ENCODE assay signal across 8 cellular contexts in the genomic region with DNA sequence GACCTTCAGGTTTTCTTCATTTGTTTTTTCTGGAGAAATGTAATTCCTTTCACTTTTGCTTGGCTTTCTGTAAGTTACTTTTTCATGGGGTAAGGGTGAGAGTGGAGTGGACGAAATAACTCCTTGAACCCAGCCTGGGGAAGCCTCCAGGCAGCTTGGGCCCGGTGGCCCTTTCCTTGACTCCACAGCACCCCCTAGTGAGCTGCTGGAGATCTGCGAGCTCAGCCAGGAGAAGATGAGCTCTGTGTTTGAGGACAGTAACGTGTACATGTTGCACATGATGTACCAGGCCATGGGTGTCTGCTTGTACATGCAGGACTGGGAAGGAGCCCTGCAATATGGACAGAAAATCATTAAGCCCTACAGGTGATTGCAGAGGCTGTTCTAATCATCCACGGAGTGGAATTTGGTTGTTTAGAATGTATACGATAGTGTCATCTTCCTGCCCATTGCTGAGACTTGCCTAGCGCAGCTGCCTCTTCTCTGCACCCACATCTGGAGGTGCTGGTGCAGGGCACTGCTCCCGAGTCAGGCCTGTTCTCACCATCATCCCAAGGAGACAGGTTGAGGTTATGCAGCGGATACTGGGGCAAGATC. TPM values are rescaled to one million over a fixed set of nuclear protein-coding genes. Genes with fewer than 3 reads are reported as not detected.
DNase-seq lines count a peak whose midpoint lies in the region; ATAC-seq and TF ChIP-seq lines count a peak whose summit lies in the region.

No MANE protein-coding gene starts in this region.

- no peak overlapping the region for H3K23ac ChIP-seq in mesendoderm (ENCODE audit: low read length)

- intact Hi-C loops in CD4-positive, alpha-beta memory T cell (cut with micrococcal nuclease) = loop anchor here (1.0 to 2.0 kb wide), 2 partner anchors 297 to 1194 kb away; no protein-coding TSS in a partner anchor

- no peak overlapping the region for H2BK5ac ChIP-seq in mesendoderm (ENCODE audit: low read length)

- H2BK15ac ChIP-seq in mesendoderm (replicated peaks; ENCODE audit: low read depth) = no peak overlapping the region

- H3K36me3 Mint-ChIP-seq in CD4-positive, alpha-beta memory T cell = peaks cover 38 to 60% of the 10 kb centered on the region in 2 donors
- peaks cover 12% of the 10 kb centered on the region for H3K36me3 Mint-ChIP-seq in chondrocyte (ENCODE audit: low read depth)
- peaks cover 20% of the 10 kb centered on the region for H3K36me3 Mint-ChIP-seq in stimulated activated naive CD8-positive, alpha-beta T cell treated with anti-CD3 and anti-CD28 coated beads, Interleukin-15, Interleukin-2, amounts not matched to agents 100 ng/mL and 50 ng/mL, for 24 hours (ENCODE audit: low read depth)

- no peak overlapping the region for H4K8ac ChIP-seq in mesendoderm (ENCODE audit: low read depth, low read length)

- H3K9me3 Mint-ChIP-seq in CD4-positive, alpha-beta memory T cell = no peaks in the 10 kb centered on the region
- no peaks in the 10 kb centered on the region for H3K9me3 Mint-ChIP-seq in chondrocyte (ENCODE audit: low read depth)
- no peaks in the 10 kb centered on the region for H3K9me3 Mint-ChIP-seq in stimulated activated naive CD8-positive, alpha-beta T cell treated with anti-CD3 and anti-CD28 coated beads, Interleukin-15, Interleukin-2, amounts not matched to agents 100 ng/mL and 50 ng/mL, for 24 hours

- WGBS in mesendoderm (ENCODE audit: extremely low coverage, insufficient coverage, low lambda C conversion rate) = no CpG with 5 or more reads among the region's 9 CpGs

- peak overlapping the region in 2 of 7 donors; percentile 44 to 84 for H3K27ac Mint-ChIP-seq in CD4-positive, alpha-beta memory T cell
- peak overlapping the region; percentile 77 for H3K27ac Mint-ChIP-seq in chondrocyte (ENCODE audit: unreplicated experiment)
- peak overlapping the region; percentile 50 for H3K27ac Mint-ChIP-seq in stimulated activated naive CD8-positive, alpha-beta T cell treated with anti-CD3 and anti-CD28 coated beads, Interleukin-15, Interleukin-2, amounts not matched to agents 100 ng/mL and 50 ng/mL, for 24 hours

- POLR2A ChIA-PET in CD4-positive, alpha-beta memory T cell (lab: Charles Lee; ENCODE audit: partially characterized antibody) = interaction anchor here (0.8 kb wide), 2 partner anchors 17 to 70 kb away, joined by 3 read pairs; no protein-coding TSS in a partner anchor

- H2BK120ac ChIP-seq in mesendoderm (ENCODE audit: low read depth, low read length) = no peak overlapping the region

- H3K36me3 ChIP-seq in CD4-positive, alpha-beta memory T cell (ENCODE audit: insufficient read depth, low read length) = peaks cover 22% of the 10 kb centered on the region
- H3K36me3 ChIP-seq in mesendoderm (ENCODE audit: control insufficient read depth, insufficient read depth, low read length) = no peaks in the 10 kb centered on the region

- H3K27me3 ChIP-seq in CD4-positive, alpha-beta memory T cell (ENCODE audit: insufficient read depth, low read length) = no peaks in the 10 kb centered on the region
- H3K27me3 ChIP-seq in mesendoderm (ENCODE audit: insufficient read depth, low read length, poor library complexity) = no peaks in the 10 kb centered on the region

- no peaks in the 10 kb centered on the region for H3K79me1 ChIP-seq in mesendoderm (ENCODE audit: low read length)

- H3K56ac ChIP-seq in mesendoderm (ENCODE audit: low read length) = no peak overlapping the region

- H3K4me3 ChIP-seq in CD4-positive, alpha-beta memory T cell (ENCODE audit: low read length in 2 of 2) = no peak overlapping the region
- H3K4me3 ChIP-seq in mesendoderm (ENCODE audit: low read length) = no peak overlapping the region

- no peak overlapping the region for H2AK5ac ChIP-seq in mesendoderm (ENCODE audit: low read length)

- H3K4me3 Mint-ChIP-seq in CD4-positive, alpha-beta memory T cell = no peak overlapping the region
- no peak overlapping the region for H3K4me3 Mint-ChIP-seq in chondrocyte (ENCODE audit: unreplicated experiment)
- H3K4me3 Mint-ChIP-seq in stimulated activated naive CD8-positive, alpha-beta T cell treated with anti-CD3 and anti-CD28 coated beads, Interleukin-15, Interleukin-2, amounts not matched to agents 100 ng/mL and 50 ng/mL, for 24 hours = no peak overlapping the region

- no peaks in the 10 kb centered on the region for H3K79me2 ChIP-seq in mesendoderm (ENCODE audit: control insufficient read depth, insufficient read depth, low read length)

- H3K4me1 ChIP-seq in CD4-positive, alpha-beta memory T cell (ENCODE audit: insufficient read depth, low read length) = no peaks in the 10 kb centered on the region
- peaks cover 2% of the 10 kb centered on the region for H3K4me1 ChIP-seq in mesendoderm (ENCODE audit: control insufficient read depth, low read depth, low read length)

- H3K18ac ChIP-seq in mesendoderm (ENCODE audit: low read length) = no peak overlapping the region

- H3K27me3 Mint-ChIP-seq in CD4-positive, alpha-beta memory T cell = no peaks in the 10 kb centered on the region
- no peaks in the 10 kb centered on the region for H3K27me3 Mint-ChIP-seq in chondrocyte (ENCODE audit: low read depth)
- no peaks in the 10 kb centered on the region for H3K27me3 Mint-ChIP-seq in stimulated activated naive CD8-positive, alpha-beta T cell treated with anti-CD3 and anti-CD28 coated beads, Interleukin-15, Interleukin-2, amounts not matched to agents 100 ng/mL and 50 ng/mL, for 24 hours

- no peak overlapping the region for H3K27ac ChIP-seq in CD4-positive, alpha-beta memory T cell (ENCODE audit: low read depth, low read length)
- no peak overlapping the region for H3K27ac ChIP-seq in mesendoderm (ENCODE audit: low read depth, low read length)

- no peak overlapping the region for H4K5ac ChIP-seq in mesendoderm (ENCODE audit: low read length)

- no peaks in the 10 kb centered on the region for H3K9me3 ChIP-seq in CD4-positive, alpha-beta memory T cell (ENCODE audit: control insufficient read depth in 1 of 2, low read length in 2 of 2)

- no peak overlapping the region for H3K9ac ChIP-seq in mesendoderm (ENCODE audit: low read length)

- peak; percentile 31 to 53 (median 43) for DNase-seq in CD4-positive, alpha-beta memory T cell
- DNase-seq in Kasumi-1 (lab: John Stamatoyannopoulos, UW) = peak; percentile 55 to 68
- DNase-seq in UCSD-AML1 (lab: John Stamatoyannopoulos, UW; ENCODE audit: unreplicated experiment) = peak; percentile 26
- no peak for DNase-seq in chondrocyte (ENCODE audit: low spot score)
- peak; percentile 67 for DNase-seq in mesendoderm

- CTCF ChIA-PET in CD4-positive, alpha-beta memory T cell (lab: Charles Lee; ENCODE audit: partially characterized antibody) = interaction anchor here (0.7 to 14.0 kb wide), 39 partner anchors 7 to 1211 kb away, joined by 3 to 787 read pairs (median 6); partner anchors contain the start of gene SMYD2

- TF ChIP-seq CTCF in chondrocyte (IDR thresholded peaks at IDR 0.05) = peak; percentile 86

- no peaks in the 10 kb centered on the region for H3K4me1 Mint-ChIP-seq in CD4-positive, alpha-beta memory T cell
- H3K4me1 Mint-ChIP-seq in chondrocyte (ENCODE audit: low read depth) = peaks cover 32% of the 10 kb centered on the region
- no peaks in the 10 kb centered on the region for H3K4me1 Mint-ChIP-seq in stimulated activated naive CD8-positive, alpha-beta T cell treated with anti-CD3 and anti-CD28 coated beads, Interleukin-15, Interleukin-2, amounts not matched to agents 100 ng/mL and 50 ng/mL, for 24 hours (ENCODE audit: low read depth)

- no peak overlapping the region for H3K4me2 ChIP-seq in mesendoderm (ENCODE audit: low read length)

- H3K4ac ChIP-seq in mesendoderm (ENCODE audit: low read depth, low read length) = no peak overlapping the region

- peak; percentile 34 for ATAC-seq in GM19023 (IDR thresholded peaks at IDR 0.05; ENCODE audit: unreplicated experiment)
- ATAC-seq in HG02588 (IDR thresholded peaks at IDR 0.05; ENCODE audit: unreplicated experiment) = no peak

RNA-seq across cellular contexts. Expression of gene SMYD2, which starts 51.0 kb away (rescaled TPM):
- 10 to 100 TPM; 41.4 to 41.9 TPM for total RNA-seq in CD4-positive, alpha-beta memory T cell
- 10 to 100 TPM; 46.1 to 77.9 TPM for polyA plus RNA-seq in CD4-positive, alpha-beta memory T cell
- 35.5 to 50.3 TPM (median 45.4 TPM) in 3 replicates for total RNA-seq in chondrocyte
- 15.1 TPM for polyA plus RNA-seq in mesendoderm (2013, experiment 1 of 2)
- 16.4 TPM for polyA plus RNA-seq in mesendoderm (2013, experiment 2 of 2)
